ENCODE assay signal across 17 cellular contexts in genomic region chr17:45382982-45383381, GRCh38.
"Had no signal": no experiment of that assay in that cellular context is flagged by ENCODE, and none has a peak within 500 bp of the region (broad histone marks: within the 10 kb centered on the region; RNA-seq: fewer than 3 reads in every experiment).

No MANE protein-coding gene starts in this region.

- ATAC-seq: activated CD4-positive, alpha-beta T cell treated with anti-CD3 and anti-CD28 coated beads for 36 hours; body of pancreas; effector memory CD8-positive, alpha-beta T cell; left cardiac atrium; natural killer cell treated with Interleukin-12 subunit alpha and Interleukin-12 subunit beta and Interleukin-15 and Interleukin-18, amount 100 ng/mL, for 72 hours; pancreas; right lobe of liver; upper lobe of right lung; WTC11 had no signal

- H3K27ac ChIP-seq: body of pancreas, hepatocyte, neutrophil, pancreas, right lobe of liver, upper lobe of right lung had no signal

- H3K27me3 ChIP-seq: body of pancreas, hepatocyte, pancreas, right lobe of liver, upper lobe of right lung had no signal

- DNase-seq: activated CD4-positive, alpha-beta T cell treated with anti-CD3 and anti-CD28 coated beads for 36 hours; activated CD4-positive, alpha-beta T cell treated with anti-CD3 and anti-CD28 coated beads, Interleukin-2, amount 50 U/mL, for 48 hours; activated naive CD8-positive, alpha-beta T cell treated with anti-CD3 and anti-CD28 coated beads for 36 hours; amniotic stem cell; body of pancreas; effector memory CD8-positive, alpha-beta T cell; foreskin fibroblast; left cardiac atrium; pancreas; right lobe of liver; stimulated activated CD4-positive, alpha-beta T cell treated with anti-CD3 and anti-CD28 coated beads, Interleukin-15, amount 100 ng/mL, for 24 hours; stimulated activated CD4-positive, alpha-beta T cell treated with anti-CD3 and anti-CD28 coated beads, Interleukin-2, amount 100 ng/mL, for 48 hours; upper lobe of right lung had no signal

- H3K36me3 ChIP-seq: neutrophil, pancreas, right lobe of liver, upper lobe of right lung had no signal

- H3K9me3 ChIP-seq: body of pancreas, neutrophil, pancreas, right lobe of liver, upper lobe of right lung had no signal

- H3K4me3 ChIP-seq: body of pancreas, hepatocyte, pancreas, right lobe of liver, upper lobe of right lung had no signal
